In genomic region chr9:95724253-95724991, GRCh38 we compare ENCODE assay signal across 9 cellular contexts.
DNase-seq lines count a peak whose midpoint lies in the region; ATAC-seq and TF ChIP-seq lines count a peak whose summit lies in the region.
"Had no signal": no experiment of that assay in that cellular context is flagged by ENCODE, and none has a peak within 500 bp of the region (broad histone marks: within the 10 kb centered on the region; RNA-seq: fewer than 3 reads in every experiment).

No MANE protein-coding gene starts in this region.

- H3K27me3 ChIP-seq in endodermal cell (ENCODE audit: control insufficient read depth, insufficient read depth, low read length, poor library complexity, severe bottlenecking) (no peaks in the 10 kb centered on the region), dorsolateral prefrontal cortex (peaks cover 0 to 6% (median 0%) of the 10 kb centered on the region in 45 donors)

- BruUV-seq in MCF 10A (replicated peaks; lab: Mats Ljungman, UMichigan) = no TSS peak

- POLR2A ChIA-PET in MCF 10A (lab: Yijun Ruan, JAX) = no interaction called here

- peaks cover 4% of the 10 kb centered on the region for H3K9me3 Mint-ChIP-seq in endodermal cell
- H3K9me3 Mint-ChIP-seq in MCF 10A (ENCODE audit: unreplicated experiment) = no peaks in the 10 kb centered on the region

- DNase-seq in T-helper 9 cell (peak; percentile 45), foreskin melanocyte (peak; percentile 36), endodermal cell (no peak), MCF 10A (ENCODE audit: unreplicated experiment) (no peak), dorsolateral prefrontal cortex (no peak), medulla oblongata (ENCODE audit: extremely low spot score) (no peak)

- no peaks in the 10 kb centered on the region for H3K36me3 ChIP-seq in endodermal cell (ENCODE audit: control insufficient read depth, insufficient read depth, low read length)

- TF ChIP-seq CTCF in endodermal cell (conservative IDR thresholded peaks at IDR 0.05) (no peak), MCF 10A (IDR thresholded peaks at IDR 0.05; ENCODE audit: unreplicated experiment) (no peak), dorsolateral prefrontal cortex (IDR thresholded peaks at IDR 0.05 in 54 of 56, conservative IDR thresholded peaks at IDR 0.05 in 2 of 56; ENCODE audit: low read depth in 1 of 56, partially characterized antibody in 56 of 56) (no peak)

- H3K9ac ChIP-seq in endodermal cell (ENCODE audit: extremely low read depth, low read length, poor library complexity, severe bottlenecking) = no peak overlapping the region

- H3K27ac ChIP-seq in endodermal cell (ENCODE audit: low read depth, low read length) (no peak overlapping the region), dorsolateral prefrontal cortex (no peak overlapping the region)
- H3K27ac ChIP-seq: HL-60 had no signal

- no peaks in the 10 kb centered on the region for H3K4me1 ChIP-seq in endodermal cell (ENCODE audit: control insufficient read depth, insufficient read depth, low read length)

- H3K4me1 Mint-ChIP-seq in endodermal cell (no peaks in the 10 kb centered on the region), MCF 10A (ENCODE audit: insufficient read depth, unreplicated experiment) (no peaks in the 10 kb centered on the region)

- 94 to 98% methylated on average over 7 of the region's 7 CpGs for WGBS in endodermal cell (ENCODE audit: insufficient coverage in 1 of 2, insufficient read length in 1 of 2), 2 experiments

- no peak overlapping the region for H3K27ac Mint-ChIP-seq in endodermal cell
- H3K27ac Mint-ChIP-seq in MCF 10A (ENCODE audit: low read depth, unreplicated experiment) = no peak overlapping the region

- ATAC-seq in GM18873 (IDR thresholded peaks at IDR 0.05; ENCODE audit: low FRiP score, unreplicated experiment) (peak; percentile 94), HG03060 (IDR thresholded peaks at IDR 0.05; ENCODE audit: low read depth, unreplicated experiment) (peak; percentile 82)

- H3K9me3 ChIP-seq in endodermal cell (ENCODE audit: control insufficient read depth, low read length) = no peaks in the 10 kb centered on the region

- CTCF ChIA-PET in MCF 10A (lab: Yijun Ruan, JAX) = interaction anchor here (0.6 to 1.4 kb wide), 3 partner anchors 9 to 493 kb away, joined by 3 to 5 read pairs (median 3); no protein-coding TSS in a partner anchor

- H3K36me3 Mint-ChIP-seq in endodermal cell (ENCODE audit: low read depth) (no peaks in the 10 kb centered on the region), MCF 10A (ENCODE audit: insufficient read depth, unreplicated experiment) (no peaks in the 10 kb centered on the region)

- H3K4me3 Mint-ChIP-seq in endodermal cell (no peak overlapping the region), MCF 10A (ENCODE audit: unreplicated experiment) (no peak overlapping the region)

- H3K4me3 ChIP-seq in endodermal cell (ENCODE audit: low read length) = no peak overlapping the region
- no peak overlapping the region for H3K4me3 ChIP-seq in dorsolateral prefrontal cortex

- H3K27me3 Mint-ChIP-seq in endodermal cell (ENCODE audit: insufficient read depth) (peaks cover 5% of the 10 kb centered on the region), MCF 10A (ENCODE audit: insufficient read depth, unreplicated experiment) (no peaks in the 10 kb centered on the region)

- intact Hi-C loops in MCF 10A (cut with micrococcal nuclease) (loop anchor here (10.0 kb wide), 1 partner anchor 220 kb away; no protein-coding TSS in a partner anchor), dorsolateral prefrontal cortex (cut with DNase I) (loop anchor here (10.0 kb wide), 2 partner anchors 150 to 590 kb away; partner anchors contain the start of gene ERCC6L2 (in 2 of the 2))

Comparison
In these comparisons a context has a peak if more than half of its experiments do, and no peak if none do; other contexts are left out.
1. DNase-seq: peak in T-helper 9 cell (single experiment) and foreskin melanocyte (single experiment); none in endodermal cell (single experiment), MCF 10A (single experiment), dorsolateral prefrontal cortex (0 of 10) and medulla oblongata (single experiment).